Comparison of ENCODE assay signal across 16 cellular contexts in genomic region chr1:183087001-183087400, GRCh38.
"Had no signal": no experiment of that assay in that cellular context is flagged by ENCODE, and none has a peak within 500 bp of the region (broad histone marks: within the 10 kb centered on the region; RNA-seq: fewer than 3 reads in every experiment).

No MANE protein-coding gene starts in this region.

- H3K4me3 Mint-ChIP-seq: activated CD4-positive, alpha-beta memory T cell treated with anti-CD3 and anti-CD28 coated beads, Interleukin-2, amount 10 ng/mL, durations not matched to agents 7 days and 5 days; activated CD4-positive, alpha-beta T cell treated with anti-CD3 and anti-CD28 coated beads for 36 hours; activated naive CD4-positive, alpha-beta T cell treated with anti-CD3 and anti-CD28 coated beads, Interleukin-2, amount 50 U/mL, for 24 hours; activated T-cell treated with anti-CD3 and anti-CD28 coated beads, Interleukin-2, amount 50 U/mL, for 24 hours; natural killer cell treated with Interleukin-12 subunit alpha and Interleukin-12 subunit beta and Interleukin-15 and Interleukin-18, amount 100 ng/mL, for 72 hours; stimulated activated memory B cell treated with anti-CD40 and anti-IgM and Interleukin-4, amounts not matched to agents 10 μg/mL and 1 μg/mL and 100 μg/mL, for 72 hours; T-helper 17 cell had no signal

- DNase-seq: activated CD4-positive, alpha-beta memory T cell treated with anti-CD3 and anti-CD28 coated beads, Interleukin-2, amount 10 ng/mL, durations not matched to agents 7 days and 5 days; activated CD4-positive, alpha-beta T cell treated with anti-CD3 and anti-CD28 coated beads for 36 hours; activated effector memory CD4-positive, alpha-beta T cell treated with Interleukin-2 at 50 U/mL for 16 hours; activated T-cell treated with anti-CD3 and anti-CD28 coated beads, Interleukin-2, amount 50 U/mL, for 24 hours; central memory CD4-positive, alpha-beta T cell; colonic mucosa; mesendoderm; retina; stimulated activated CD4-positive, alpha-beta T cell treated with anti-CD3 and anti-CD28 coated beads, Interleukin-2, amount 100 ng/mL, for 48 hours; substantia nigra; T-helper 17 cell had no signal

- H3K27ac Mint-ChIP-seq: activated CD4-positive, alpha-beta memory T cell treated with anti-CD3 and anti-CD28 coated beads, Interleukin-2, amount 10 ng/mL, durations not matched to agents 7 days and 5 days; activated CD4-positive, alpha-beta T cell treated with anti-CD3 and anti-CD28 coated beads for 36 hours; activated naive CD4-positive, alpha-beta T cell treated with anti-CD3 and anti-CD28 coated beads, Interleukin-2, amount 50 U/mL, for 24 hours; activated T-cell treated with anti-CD3 and anti-CD28 coated beads, Interleukin-2, amount 50 U/mL, for 24 hours; natural killer cell treated with Interleukin-12 subunit alpha and Interleukin-12 subunit beta and Interleukin-15 and Interleukin-18, amount 100 ng/mL, for 72 hours; stimulated activated memory B cell treated with anti-CD40 and anti-IgM and Interleukin-4, amounts not matched to agents 10 μg/mL and 1 μg/mL and 100 μg/mL, for 72 hours; T-helper 17 cell had no signal

- H3K4me1 ChIP-seq: colonic mucosa had no signal

- H3K9me3 ChIP-seq: colonic mucosa, esophagus muscularis mucosa, tibial nerve had no signal

- H3K4me1 Mint-ChIP-seq: activated CD4-positive, alpha-beta memory T cell treated with anti-CD3 and anti-CD28 coated beads, Interleukin-2, amount 10 ng/mL, durations not matched to agents 7 days and 5 days; activated CD4-positive, alpha-beta T cell treated with anti-CD3 and anti-CD28 coated beads for 36 hours; activated naive CD4-positive, alpha-beta T cell treated with anti-CD3 and anti-CD28 coated beads, Interleukin-2, amount 50 U/mL, for 24 hours; T-helper 17 cell had no signal

- H3K36me3 Mint-ChIP-seq: activated naive CD4-positive, alpha-beta T cell treated with anti-CD3 and anti-CD28 coated beads, Interleukin-2, amount 50 U/mL, for 24 hours; natural killer cell treated with Interleukin-12 subunit alpha and Interleukin-12 subunit beta and Interleukin-15 and Interleukin-18, amount 100 ng/mL, for 72 hours had no signal

- H3K27me3 ChIP-seq: colonic mucosa, esophagus muscularis mucosa, tibial nerve had no signal

- H3K4me3 ChIP-seq: colonic mucosa, esophagus muscularis mucosa, tibial nerve had no signal

- H3K9me3 Mint-ChIP-seq: activated CD4-positive, alpha-beta memory T cell treated with anti-CD3 and anti-CD28 coated beads, Interleukin-2, amount 10 ng/mL, durations not matched to agents 7 days and 5 days; activated naive CD4-positive, alpha-beta T cell treated with anti-CD3 and anti-CD28 coated beads, Interleukin-2, amount 50 U/mL, for 24 hours; activated T-cell treated with anti-CD3 and anti-CD28 coated beads, Interleukin-2, amount 50 U/mL, for 24 hours; natural killer cell treated with Interleukin-12 subunit alpha and Interleukin-12 subunit beta and Interleukin-15 and Interleukin-18, amount 100 ng/mL, for 72 hours; stimulated activated memory B cell treated with anti-CD40 and anti-IgM and Interleukin-4, amounts not matched to agents 10 μg/mL and 1 μg/mL and 100 μg/mL, for 72 hours had no signal

- H3K27ac ChIP-seq: colonic mucosa, esophagus muscularis mucosa had no signal

- H3K36me3 ChIP-seq: colonic mucosa, esophagus muscularis mucosa, tibial nerve had no signal

- H3K27me3 Mint-ChIP-seq: stimulated activated memory B cell treated with anti-CD40 and anti-IgM and Interleukin-4, amounts not matched to agents 10 μg/mL and 1 μg/mL and 100 μg/mL, for 72 hours had no signal

- ATAC-seq: activated CD4-positive, alpha-beta T cell treated with anti-CD3 and anti-CD28 coated beads for 36 hours; natural killer cell treated with Interleukin-12 subunit alpha and Interleukin-12 subunit beta and Interleukin-15 and Interleukin-18, amount 100 ng/mL, for 72 hours; stimulated activated memory B cell treated with anti-CD40 and anti-IgM and Interleukin-4, amounts not matched to agents 10 μg/mL and 1 μg/mL and 100 μg/mL, for 72 hours; T-helper 17 cell had no signal
